In genomic region chrX:120401301-120401700, GRCh38 we compare ENCODE assay signal across 1 cellular context.
TF ChIP-seq lines count a peak whose summit lies in the region.

No MANE protein-coding gene starts in this region.

TF ChIP-seq in SK-N-SH, 30 proteins besides CTCF, POLR2A, EP300 and RAD21:
- TF ChIP-seq REST (IDR thresholded peaks at IDR 0.05; ENCODE audit: low read depth, low read length) (peak; percentile 87), TAF1 (IDR thresholded peaks at IDR 0.05; ENCODE audit: borderline replicate concordance, low read depth, low read length) (no peak)
